19 cellular contexts compared by ENCODE assay signal in genomic region chr11:80023416-80023815, GRCh38.
A peak's percentile ranks its signal among the peaks of the same experiment; 100 is the strongest.
DNase-seq lines count a peak whose midpoint lies in the region; ATAC-seq and TF ChIP-seq lines count a peak whose summit lies in the region.
"Had no signal": no experiment of that assay in that cellular context is flagged by ENCODE, and none has a peak within 500 bp of the region (broad histone marks: within the 10 kb centered on the region; RNA-seq: fewer than 3 reads in every experiment).

No MANE protein-coding gene starts in this region.

- no peaks in the 10 kb centered on the region for H3K4me1 ChIP-seq in foreskin keratinocyte
- H3K4me1 ChIP-seq: A549; BLaER1 treated with 17β-estradiol and CSF1 and Interleukin-3, amounts not matched to agents 10 nM and 100 nM; Caco-2 had no signal

- DNase-seq in DMS53 (lab: John Stamatoyannopoulos, UW): peak; percentile 41
- no peak for DNase-seq in DMS53 treated with DMSO at 0.1 percent for 48 hours (lab: John Stamatoyannopoulos, UW; ENCODE audit: unreplicated experiment)
- no peak for DNase-seq in foreskin keratinocyte
- DNase-seq in kidney tubule cell (ENCODE audit: low spot score): peak; percentile 6
- peak; percentile 27 for DNase-seq in putamen (ENCODE audit: low spot score)
- no peak for DNase-seq in SIG-M5 (lab: John Stamatoyannopoulos, UW)
- DNase-seq in NCI-H2029 treated with DMSO at 0.1 percent for 48 hours (lab: John Stamatoyannopoulos, UW): no peak
- DNase-seq: AML-193; Caco-2; Calu3; CD4-positive, alpha-beta T cell; CD8-positive, alpha-beta T cell; DMS79 treated with DMSO at 0.1 percent for 48 hours; GF-D8 had no signal

- no peaks in the 10 kb centered on the region for H3K27me3 ChIP-seq in foreskin keratinocyte
- H3K27me3 ChIP-seq: BLaER1 treated with 17β-estradiol and CSF1 and Interleukin-3, amounts not matched to agents 10 nM and 100 nM had no signal

- TF ChIP-seq CTCF in foreskin keratinocyte (conservative IDR thresholded peaks at IDR 0.05): no peak

- ATAC-seq in foreskin keratinocyte (peak; percentile 35), GM21390 (IDR thresholded peaks at IDR 0.05; ENCODE audit: unreplicated experiment) (no peak)
- ATAC-seq: A549; CD8-positive, alpha-beta T cell had no signal

- H3K27ac ChIP-seq in foreskin keratinocyte: no peak overlapping the region
- H3K27ac ChIP-seq: 22Rv1; A549; BLaER1 treated with 17β-estradiol and CSF1 and Interleukin-3, amounts not matched to agents 10 nM and 100 nM; C4-2B had no signal

Comparison
In these comparisons a context has a peak if more than half of its experiments do, and no peak if none do; other contexts are left out.
1. DNase-seq: peak in DMS53 (single experiment), kidney tubule cell (single experiment) and putamen (single experiment); none in DMS53 treated with DMSO at 0.1 percent for 48 hours (single experiment), foreskin keratinocyte (0 of 2), SIG-M5 (single experiment) and NCI-H2029 treated with DMSO at 0.1 percent for 48 hours (single experiment).